Comparison of ENCODE assay signal across 27 cellular contexts in genomic region chr15:81957698-81958097, GRCh38.
"Had no signal": no experiment of that assay in that cellular context is flagged by ENCODE, and none has a peak within 500 bp of the region (broad histone marks: within the 10 kb centered on the region; RNA-seq: fewer than 3 reads in every experiment).

No MANE protein-coding gene starts in this region.

- DNase-seq: islet precursor cell; left ventricle myocardium inferior; midbrain; mucosa of descending colon; naive thymus-derived CD4-positive, alpha-beta T cell; nucleus accumbens; pancreas; posterior cingulate gyrus; retina; right cardiac atrium; stimulated activated CD4-positive, alpha-beta T cell treated with anti-CD3 and anti-CD28 coated beads, Interleukin-12 subunit alpha, Interleukin-12 subunit beta, amount 100 ng/mL, for 4 hours; stimulated activated CD4-positive, alpha-beta T cell treated with anti-CD3 and anti-CD28 coated beads, Interleukin-15, amount 100 ng/mL, for 24 hours; stimulated activated CD4-positive, alpha-beta T cell treated with anti-CD3 and anti-CD28 coated beads, Interleukin-2, amount 100 ng/mL, for 24 hours; stimulated activated CD4-positive, alpha-beta T cell treated with anti-CD3 and anti-CD28 coated beads, Interleukin-4, amount 100 ng/mL, for 1 hour; stimulated activated naive B cell treated with anti-CD40 and anti-IgM and Interleukin-4, amounts not matched to agents 10 μg/mL and 1 μg/mL and 100 μg/mL, for 72 hours; stimulated activated naive CD8-positive, alpha-beta T cell treated with anti-CD3 and anti-CD28 coated beads, Interleukin-15, Interleukin-2, amounts not matched to agents 100 U/mL and 50 U/mL, for 24 hours; stomach; testis; thyroid gland; transverse colon; upper lobe of right lung had no signal

- H3K27ac Mint-ChIP-seq: naive thymus-derived CD4-positive, alpha-beta T cell; natural killer cell treated with Interleukin-12 subunit alpha and Interleukin-12 subunit beta and Interleukin-15 and Interleukin-18, amount 100 ng/mL, for 72 hours; stimulated activated naive B cell treated with anti-CD40 and anti-IgM and Interleukin-4, amounts not matched to agents 10 μg/mL and 1 μg/mL and 100 μg/mL, for 72 hours had no signal

- H3K4me3 ChIP-seq: hepatocyte, left ventricle myocardium inferior, lung, mucosa of descending colon, pancreas, prostate gland, skin epidermis, stomach, testis, thyroid gland, transverse colon, upper lobe of right lung had no signal

- H3K4me1 Mint-ChIP-seq: naive thymus-derived CD4-positive, alpha-beta T cell; stimulated activated naive B cell treated with anti-CD40 and anti-IgM and Interleukin-4, amounts not matched to agents 10 μg/mL and 1 μg/mL and 100 μg/mL, for 72 hours had no signal

- ATAC-seq: mucosa of descending colon; naive thymus-derived CD4-positive, alpha-beta T cell; natural killer cell treated with Interleukin-12 subunit alpha and Interleukin-12 subunit beta and Interleukin-15 and Interleukin-18, amount 100 ng/mL, for 72 hours; pancreas; right cardiac atrium; sciatic nerve; stimulated activated naive B cell treated with anti-CD40 and anti-IgM and Interleukin-4, amounts not matched to agents 10 μg/mL and 1 μg/mL and 100 μg/mL, for 72 hours; stimulated activated naive CD8-positive, alpha-beta T cell treated with anti-CD3 and anti-CD28 coated beads, Interleukin-15, Interleukin-2, amounts not matched to agents 100 U/mL and 50 U/mL, for 24 hours; upper lobe of right lung had no signal

- H3K27ac ChIP-seq: hepatocyte, left ventricle myocardium inferior, pancreas, prostate gland, skin epidermis, stomach, testis, thyroid gland, transverse colon, upper lobe of right lung had no signal

- H3K79me2 ChIP-seq: hepatocyte had no signal

- H3K36me3 ChIP-seq: left ventricle myocardium inferior, pancreas, prostate gland, stomach, thyroid gland, transverse colon, upper lobe of right lung had no signal

- H3K4me2 ChIP-seq: hepatocyte had no signal

- H3K27me3 ChIP-seq: hepatocyte, pancreas, stomach, testis, thyroid gland, transverse colon, upper lobe of right lung had no signal

- H3K36me3 Mint-ChIP-seq: naive thymus-derived CD4-positive, alpha-beta T cell; natural killer cell treated with Interleukin-12 subunit alpha and Interleukin-12 subunit beta and Interleukin-15 and Interleukin-18, amount 100 ng/mL, for 72 hours; stimulated activated naive B cell treated with anti-CD40 and anti-IgM and Interleukin-4, amounts not matched to agents 10 μg/mL and 1 μg/mL and 100 μg/mL, for 72 hours had no signal

- H3K4me1 ChIP-seq: pancreas, prostate gland, stomach, testis, thyroid gland, transverse colon, upper lobe of right lung had no signal

- H3K4me3 Mint-ChIP-seq: naive thymus-derived CD4-positive, alpha-beta T cell; natural killer cell treated with Interleukin-12 subunit alpha and Interleukin-12 subunit beta and Interleukin-15 and Interleukin-18, amount 100 ng/mL, for 72 hours; stimulated activated naive B cell treated with anti-CD40 and anti-IgM and Interleukin-4, amounts not matched to agents 10 μg/mL and 1 μg/mL and 100 μg/mL, for 72 hours had no signal

- H2AFZ ChIP-seq: hepatocyte had no signal

- H3K9me3 Mint-ChIP-seq: naive thymus-derived CD4-positive, alpha-beta T cell; natural killer cell treated with Interleukin-12 subunit alpha and Interleukin-12 subunit beta and Interleukin-15 and Interleukin-18, amount 100 ng/mL, for 72 hours; stimulated activated naive B cell treated with anti-CD40 and anti-IgM and Interleukin-4, amounts not matched to agents 10 μg/mL and 1 μg/mL and 100 μg/mL, for 72 hours had no signal
